In genomic region chr6:89819336-89820130, GRCh38 we compare ENCODE assay signal across 8 cellular contexts. TPM values are rescaled to one million over a fixed set of nuclear protein-coding genes. Genes with fewer than 3 reads are reported as not detected.
A peak's percentile ranks its signal among the peaks of the same experiment; 100 is the strongest.
DNase-seq lines count a peak whose midpoint lies in the region; ATAC-seq, FAIRE-seq and TF ChIP-seq lines count a peak whose summit lies in the region.

Gene MDN1 (minus strand): TSS chr6:89819794. CDS start chr6:89819607, 187 bp downstream.

- TF ChIP-seq CTCF in D721Med (IDR thresholded peaks at IDR 0.05; ENCODE audit: insufficient read depth, missing control alignments) (no peak), OCI-LY3 (IDR thresholded peaks at IDR 0.05; ENCODE audit: low read depth, low read length) (no peak), endothelial cell (IDR thresholded peaks at IDR 0.05; ENCODE audit: unreplicated experiment) (no peak), mesothelial cell of epicardium (IDR thresholded peaks at IDR 0.05; ENCODE audit: unreplicated experiment) (no peak)

- H3K9me3 ChIP-seq in OCI-LY3 (ENCODE audit: insufficient read depth, low read length), result no peaks in the 10 kb centered on the region

- H3K4me2 ChIP-seq in OCI-LY3 (ENCODE audit: low read length), result peak within 1 kb of the TSS; percentile 88

- H3K4me3 Mint-ChIP-seq in endothelial cell (ENCODE audit: unreplicated experiment) (peak within 1 kb of the TSS; percentile 95), mesothelial cell of epicardium (peak within 1 kb of the TSS; percentile 79)

- H3K36me3 Mint-ChIP-seq in endothelial cell (ENCODE audit: low read depth, unreplicated experiment) (peaks cover 11% of the 10 kb centered on the region), mesothelial cell of epicardium (no peaks in the 10 kb centered on the region)

- peak within 1 kb of the TSS; percentile 86 for H3K9ac ChIP-seq in OCI-LY3 (ENCODE audit: low read length)

- H3K4me3 ChIP-seq in OCI-LY3 (ENCODE audit: low read length), result peak within 1 kb of the TSS; percentile 100

- peaks cover 12% of the 10 kb centered on the region for H4K20me1 ChIP-seq in OCI-LY3 (ENCODE audit: insufficient read depth, low read length)

- peak within 1 kb of the TSS; percentile 65 for H2AFZ ChIP-seq in OCI-LY3 (ENCODE audit: low read depth, low read length)

- H3K27ac ChIP-seq in OCI-LY3 (ENCODE audit: low read length), result peak within 1 kb of the TSS; percentile 56

- no peaks in the 10 kb centered on the region for H3K36me3 ChIP-seq in OCI-LY3 (replicated peaks; ENCODE audit: low read depth, low read length)

- H3K27ac Mint-ChIP-seq in endothelial cell (ENCODE audit: unreplicated experiment) (peak within 1 kb of the TSS; percentile 98), mesothelial cell of epicardium (peak within 1 kb of the TSS; percentile 93)

- peak; percentile 95 for ATAC-seq in GM21515 (IDR thresholded peaks at IDR 0.05; ENCODE audit: unreplicated experiment)

- peaks cover 17% of the 10 kb centered on the region for H3K4me1 ChIP-seq in OCI-LY3 (ENCODE audit: low read length)

- H3K27me3 ChIP-seq in OCI-LY3 (ENCODE audit: low read depth, low read length), result no peaks in the 10 kb centered on the region

- H3K27me3 Mint-ChIP-seq in endothelial cell (ENCODE audit: unreplicated experiment) (peaks cover 13% of the 10 kb centered on the region), mesothelial cell of epicardium (ENCODE audit: low read depth) (no peaks in the 10 kb centered on the region)

- H3K4me1 Mint-ChIP-seq in endothelial cell (ENCODE audit: unreplicated experiment) (peaks cover 31% of the 10 kb centered on the region), mesothelial cell of epicardium (peaks cover 24% of the 10 kb centered on the region)

- H3K9me3 Mint-ChIP-seq in endothelial cell (ENCODE audit: unreplicated experiment), result no peaks in the 10 kb centered on the region
- no peaks in the 10 kb centered on the region for H3K9me3 Mint-ChIP-seq in mesothelial cell of epicardium

- DNase-seq in D721Med (ENCODE audit: insufficient read length, low spot score), result peak; percentile 74
- DNase-seq in HuH-7 (ENCODE audit: low spot score), result peak; percentile 93
- DNase-seq in activated CD8-positive, alpha-beta memory T cell treated with anti-CD3 and anti-CD28 coated beads, Interleukin-2, amount 50 U/mL, for 48 hours, result peak; percentile 92
- peak; percentile 90 for DNase-seq in endothelial cell (ENCODE audit: low spot score)
- peak; percentile 77 to 90 for DNase-seq in mesothelial cell of epicardium (ENCODE audit: low spot score in 2 of 2, unreplicated experiment in 2 of 2)
- DNase-seq in stimulated activated CD8-positive, alpha-beta memory T cell treated with anti-CD3 and anti-CD28 coated beads, Interleukin-15, amount 100 ng/mL, for 48 hours (ENCODE audit: low read depth in 2 of 2), result peak; percentile 87

- FAIRE-seq in D721Med (lab: Jason Lieb, UNC), result peak; percentile 11

- peaks cover 59% of the 10 kb centered on the region for H3K79me2 ChIP-seq in OCI-LY3 (ENCODE audit: low read length)

RNA-seq across cellular contexts. Expression of gene MDN1, which starts in this region (rescaled TPM):
- total RNA-seq in endothelial cell (ENCODE audit: unreplicated experiment) (70.0 TPM), mesothelial cell of epicardium (43.4 to 52.0 TPM (median 47.1 TPM) in 3 replicates)

Comparison
In these comparisons a context has a peak if more than half of its experiments do, and no peak if none do; other contexts are left out.
1. Peak in every context shown above with its lines: DNase-seq, ATAC-seq, H3K4me3 ChIP-seq and H3K27ac ChIP-seq.